Comparison of ENCODE assay signal across 2 cellular contexts in genomic region chr6:170351456-170351855, GRCh38.
A peak's percentile ranks its signal among the peaks of the same experiment; 100 is the strongest.
TF ChIP-seq lines count a peak whose summit lies in the region.

No MANE protein-coding gene starts in this region.

TF ChIP-seq in K562, 482 proteins besides CTCF, POLR2A, EP300 and RAD21:
- TF ChIP-seq ZFP1 (CRISPR knock-in tag; IDR thresholded peaks at IDR 0.05): peak; percentile 60; the same call in 1 of the 2 replicates
TF ChIP-seq in K562: peak in this region for 1; not testable (repeated sequence) for 481.

TF ChIP-seq in HepG2, 621 proteins besides CTCF, POLR2A, EP300 and RAD21:
- TF ChIP-seq ZFP1 (CRISPR knock-in tag; IDR thresholded peaks at IDR 0.05): peak; percentile 76; the same call in 1 of the 2 replicates
